Comparison of ENCODE assay signal across 28 cellular contexts in genomic region chr1:224068458-224068770, GRCh38. TPM values are rescaled to one million over a fixed set of nuclear protein-coding genes. Genes with fewer than 3 reads are reported as not detected.
DNase-seq lines count a peak whose midpoint lies in the region; ATAC-seq, FAIRE-seq and TF ChIP-seq lines count a peak whose summit lies in the region.
"Had no signal": no experiment of that assay in that cellular context is flagged by ENCODE, and none has a peak within 500 bp of the region (broad histone marks: within the 10 kb centered on the region; RNA-seq: fewer than 3 reads in every experiment).

No MANE protein-coding gene starts in this region.

- H3K4me2 ChIP-seq in PC-9: peak overlapping the region; percentile 50; the same call in 1 of the 2 replicates
- H3K4me2 ChIP-seq: BLaER1 treated with 17β-estradiol and CSF1 and Interleukin-3, amounts not matched to agents 10 nM and 100 nM; SK-N-SH had no signal

- POLR2A ChIA-PET in PC-9 (lab: Charles Lee; ENCODE audit: unreplicated experiment): no interaction called here

- WGBS in ovary, 3 donors: 41 to 74% (median 72%) methylated on average over 1 of the region's 1 CpG

- peaks cover 4% of the 10 kb centered on the region for H3K4me1 Mint-ChIP-seq in glutamatergic neuron (ENCODE audit: low read depth, unreplicated experiment)

- H3K9me3 Mint-ChIP-seq in glutamatergic neuron (ENCODE audit: unreplicated experiment): no peaks in the 10 kb centered on the region

- H3K4me3 ChIP-seq in PC-9: no peak overlapping the region
- no peak overlapping the region for H3K4me3 ChIP-seq in ovary
- H3K4me3 ChIP-seq: BLaER1 treated with 17β-estradiol and CSF1 and Interleukin-3, amounts not matched to agents 10 nM and 100 nM; GM12878 had no signal

- H4K20me1 ChIP-seq in PC-9 (ENCODE audit: insufficient read depth): no peaks in the 10 kb centered on the region
- H4K20me1 ChIP-seq: BLaER1 treated with 17β-estradiol and CSF1 and Interleukin-3, amounts not matched to agents 10 nM and 100 nM had no signal

- H3F3A ChIP-seq in PC-9 (ENCODE audit: insufficient read depth, low read depth): peaks cover 43% of the 10 kb centered on the region

- H3K36me3 ChIP-seq in PC-9 (ENCODE audit: low read depth) (no peaks in the 10 kb centered on the region), ovary (no peaks in the 10 kb centered on the region)
- H3K36me3 ChIP-seq: BLaER1 treated with 17β-estradiol and CSF1 and Interleukin-3, amounts not matched to agents 10 nM and 100 nM had no signal

- BruUV-seq in PC-9 (replicated peaks; lab: Mats Ljungman, UMichigan): no TSS peak

- H3K79me2 ChIP-seq in PC-9 (ENCODE audit: low read depth): no peaks in the 10 kb centered on the region

- CTCF ChIA-PET in PC-9 (lab: Charles Lee): interaction anchor here (0.6 kb wide), 1 partner anchor 389 kb away, joined by 5 read pairs; no protein-coding TSS in a partner anchor

- TF ChIP-seq POLR2A in ovary (IDR thresholded peaks at IDR 0.05): no peak

- no peaks in the 10 kb centered on the region for H3K27me3 ChIP-seq in PC-9 (ENCODE audit: insufficient read depth, low read depth)
- H3K27me3 ChIP-seq in ovary: no peaks in the 10 kb centered on the region
- H3K27me3 ChIP-seq: BLaER1 treated with 17β-estradiol and CSF1 and Interleukin-3, amounts not matched to agents 10 nM and 100 nM had no signal

- H3K27ac Mint-ChIP-seq in glutamatergic neuron (ENCODE audit: unreplicated experiment): peak overlapping the region; percentile 56
- H3K27ac Mint-ChIP-seq: CD4-positive, alpha-beta T cell; IgD-negative memory B cell had no signal

- peaks cover 5% of the 10 kb centered on the region for H3K36me3 Mint-ChIP-seq in glutamatergic neuron (ENCODE audit: unreplicated experiment)

- TF ChIP-seq CTCF in D721Med (IDR thresholded peaks at IDR 0.05; ENCODE audit: insufficient read depth, missing control alignments) (no peak), PC-9 (conservative IDR thresholded peaks at IDR 0.05) (no peak), glutamatergic neuron (IDR thresholded peaks at IDR 0.05; ENCODE audit: partially characterized antibody, unreplicated experiment) (no peak), ovary (IDR thresholded peaks at IDR 0.05) (no peak)

- FAIRE-seq in D721Med (lab: Jason Lieb, UNC): peak; percentile 44
- FAIRE-seq: A204.1, GM12878, GM19239 had no signal

- H3K27me3 Mint-ChIP-seq in glutamatergic neuron (ENCODE audit: unreplicated experiment): no peaks in the 10 kb centered on the region

- H3K9me3 ChIP-seq in PC-9 (ENCODE audit: insufficient read depth, low read depth): no peaks in the 10 kb centered on the region
- H3K9me3 ChIP-seq in ovary: no peaks in the 10 kb centered on the region
- H3K9me3 ChIP-seq: SK-N-SH had no signal

- no peak overlapping the region for H2AFZ ChIP-seq in PC-9

- ATAC-seq in GM21423 (IDR thresholded peaks at IDR 0.05; ENCODE audit: unreplicated experiment) (no peak), GM19328 (IDR thresholded peaks at IDR 0.05; ENCODE audit: unreplicated experiment) (no peak)
- ATAC-seq: GM12878, Panc1 had no signal

- intact Hi-C loops in PC-9 (cut with micrococcal nuclease; ENCODE audit: unreplicated experiment) (no loop called here), ovary (cut with DNase I) (no loop called here)

- no peaks in the 10 kb centered on the region for H3K9me2 ChIP-seq in PC-9 (ENCODE audit: insufficient read depth)
- H3K9me2 ChIP-seq: SK-N-SH had no signal

- TF ChIP-seq EP300 in ovary (IDR thresholded peaks at IDR 0.05): no peak

- DNase-seq in D721Med (ENCODE audit: insufficient read length, low spot score) (no peak), PC-9 (no peak), glutamatergic neuron (no peak), renal cortical epithelial cell (ENCODE audit: low read depth) (peak; percentile 33), ovary (no peak), hypothalamus (lab: John Stamatoyannopoulos, UW) (no peak)
- DNase-seq: AML-193; CD4-positive, alpha-beta T cell; DMS79; EL; GDM1; H7; NCI-H1048; NCI-H1417; NCI-H1694; NCI-H2029 treated with DMSO at 0.1 percent for 48 hours; NCI-H446 treated with DMSO at 0.1 percent for 48 hours; NCI-H526 treated with DMSO at 0.1 percent for 48 hours; SK-N-SH; SW 1271 had no signal

- peaks cover 54% of the 10 kb centered on the region for H3K4me1 ChIP-seq in PC-9 (replicated peaks; ENCODE audit: insufficient read depth)
- no peaks in the 10 kb centered on the region for H3K4me1 ChIP-seq in ovary (ENCODE audit: insufficient read depth)
- H3K4me1 ChIP-seq: BLaER1 treated with 17β-estradiol and CSF1 and Interleukin-3, amounts not matched to agents 10 nM and 100 nM had no signal

- peak overlapping the region; percentile 73 for H3K27ac ChIP-seq in PC-9
- H3K27ac ChIP-seq in ovary: no peak overlapping the region
- H3K27ac ChIP-seq: BLaER1 treated with 17β-estradiol and CSF1 and Interleukin-3, amounts not matched to agents 10 nM and 100 nM had no signal

- H3K4me3 Mint-ChIP-seq in glutamatergic neuron (ENCODE audit: unreplicated experiment): no peak overlapping the region
- H3K4me3 Mint-ChIP-seq: CD4-positive, alpha-beta T cell; IgD-negative memory B cell had no signal

RNA-seq across cellular contexts. Expression of gene FBXO28, which starts 45.5 kb away (rescaled TPM):
- total RNA-seq in PC-9 (2021) (43.4 and 48.1 TPM in 2 replicates), glutamatergic neuron (ENCODE audit: unreplicated experiment) (29.4 TPM), renal cortical epithelial cell (59.5 and 83.0 TPM in 2 replicates), ovary (10 to 100 TPM; 18.2 to 31.7 (median 27.0) TPM)
- polyA plus RNA-seq in ovary: 10 to 100 TPM; 11.2 to 17.9 TPM
